ENCODE assay signal across 14 cellular contexts in genomic region chr5:83632874-83633273, GRCh38.
DNase-seq lines count a peak whose midpoint lies in the region; ATAC-seq, FAIRE-seq and TF ChIP-seq lines count a peak whose summit lies in the region.
"Had no signal": no experiment of that assay in that cellular context is flagged by ENCODE, and none has a peak within 500 bp of the region (broad histone marks: within the 10 kb centered on the region; RNA-seq: fewer than 3 reads in every experiment).

No MANE protein-coding gene starts in this region.

- H3K27ac ChIP-seq in GM23248 = no peak overlapping the region
- no peak overlapping the region; a peak in 1 of 4 replicates for H3K27ac ChIP-seq in SK-N-SH (ENCODE audit: low read depth in 2 of 2, low read length in 1 of 2)
- H3K27ac ChIP-seq in osteoblast (ENCODE audit: low read depth, low read length) = no peak overlapping the region
- no peak overlapping the region for H3K27ac ChIP-seq in pancreas
- H3K27ac ChIP-seq: dorsolateral prefrontal cortex had no signal

- FAIRE-seq in pancreas (lab: Jason Lieb, UNC) = no peak
- FAIRE-seq: D721Med had no signal

- intact Hi-C loops in pancreas (cut with DNase I) = no loop called here

- H3K27me3 ChIP-seq in GM23248 (replicated peaks; ENCODE audit: insufficient read depth) (no peaks in the 10 kb centered on the region), SK-N-SH (ENCODE audit: insufficient read depth) (no peaks in the 10 kb centered on the region; the same call in 1 of the 2 replicates), osteoblast (ENCODE audit: insufficient read depth, low read length) (no peaks in the 10 kb centered on the region), pancreas (no peaks in the 10 kb centered on the region)
- H3K27me3 ChIP-seq: dorsolateral prefrontal cortex had no signal

- H3K36me3 ChIP-seq in GM23248 (ENCODE audit: low read depth) (no peaks in the 10 kb centered on the region), SK-N-SH (replicated peaks in 1 of 2; ENCODE audit: control insufficient read depth in 1 of 2, insufficient read depth in 2 of 2, low read length in 1 of 2) (no peaks in the 10 kb centered on the region), osteoblast (ENCODE audit: insufficient read depth, low read length) (no peaks in the 10 kb centered on the region), pancreas (no peaks in the 10 kb centered on the region)

- no peaks in the 10 kb centered on the region for H3K79me2 ChIP-seq in GM23248 (ENCODE audit: insufficient read depth)
- H3K79me2 ChIP-seq in SK-N-SH (ENCODE audit: insufficient read depth) = no peaks in the 10 kb centered on the region
- H3K79me2 ChIP-seq in osteoblast (ENCODE audit: insufficient read depth, low read length) = no peaks in the 10 kb centered on the region

- no peak overlapping the region for H2AFZ ChIP-seq in GM23248
- peak overlapping the region; percentile 7; the same call in 1 of the 2 replicates for H2AFZ ChIP-seq in SK-N-SH (ENCODE audit: low read depth)
- no peak overlapping the region for H2AFZ ChIP-seq in osteoblast (ENCODE audit: low read length)

- H3K9me2 ChIP-seq in GM23248 (ENCODE audit: insufficient read depth) = no peaks in the 10 kb centered on the region
- no peaks in the 10 kb centered on the region for H3K9me2 ChIP-seq in SK-N-SH

- TF ChIP-seq CTCF in SK-N-SH (IDR thresholded peaks at IDR 0.05) (no peak), fibroblast of mammary gland (conservative IDR thresholded peaks at IDR 0.05; ENCODE audit: control insufficient read depth, insufficient read depth, low read depth, low read length) (no peak), osteoblast (IDR thresholded peaks at IDR 0.05; ENCODE audit: extremely low read depth, low read depth, low read length) (no peak), pancreas (IDR thresholded peaks at IDR 0.05) (no peak)

- 0 out of 2 replicates have a peak, but pooled peaks cover 17% of the 10 kb centered on the region for H3F3A ChIP-seq in GM23248 (ENCODE audit: insufficient read depth)
- no peaks in the 10 kb centered on the region for H3F3A ChIP-seq in SK-N-SH (replicated peaks; ENCODE audit: insufficient read depth)

- in situ Hi-C loops in GM23248 (cut with MboI) = no loop called here

- WGBS in GM23248 (ENCODE audit: low coverage in 1 of 2, low lambda C conversion rate in 2 of 2, missing lambda C conversion rate in 2 of 2), 2 experiments = 30 to 31% methylated on average over 4 of the region's 4 CpGs
- WGBS in SK-N-SH (ENCODE audit: low lambda C conversion rate) = 57% methylated on average over 4 of the region's 4 CpGs
- 51 to 58% methylated on average over 4 of the region's 4 CpGs for WGBS in pancreas, 2 donors

- H3K4me2 ChIP-seq in GM23248 (ENCODE audit: unreplicated experiment) (no peak overlapping the region), SK-N-SH (no peak overlapping the region), osteoblast (ENCODE audit: insufficient read depth, low read length) (no peak overlapping the region)

- no peak for ATAC-seq in pancreas
- ATAC-seq: naive thymus-derived CD8-positive, alpha-beta T cell had no signal

- no peak for TF ChIP-seq EP300 in SK-N-SH (IDR thresholded peaks at IDR 0.05; ENCODE audit: borderline replicate concordance in 1 of 2, low read depth in 1 of 2, low read length in 1 of 2)

- H3K4me3 ChIP-seq in GM23248 = no peak overlapping the region
- H3K4me3 ChIP-seq in SK-N-SH (ENCODE audit: low read depth in 2 of 2, low read length in 1 of 2) = no peak overlapping the region
- no peak overlapping the region for H3K4me3 ChIP-seq in fibroblast of mammary gland (ENCODE audit: control insufficient read depth, low read depth, low read length)
- H3K4me3 ChIP-seq in osteoblast (ENCODE audit: insufficient read depth, low read length) = no peak overlapping the region
- no peak overlapping the region for H3K4me3 ChIP-seq in pancreas
- H3K4me3 ChIP-seq: dorsolateral prefrontal cortex had no signal

- H3K9ac ChIP-seq in GM23248 (no peak overlapping the region), SK-N-SH (no peak overlapping the region)

- H4K20me1 ChIP-seq in GM23248 (ENCODE audit: insufficient read depth) = no peaks in the 10 kb centered on the region
- H4K20me1 ChIP-seq in SK-N-SH (ENCODE audit: insufficient read depth) = no peaks in the 10 kb centered on the region
- H4K20me1 ChIP-seq in osteoblast (ENCODE audit: insufficient read depth, low read length) = no peaks in the 10 kb centered on the region

- no peak for TF ChIP-seq RAD21 in SK-N-SH (IDR thresholded peaks at IDR 0.05; ENCODE audit: low read length)

- H3K4me1 ChIP-seq in GM23248 (ENCODE audit: insufficient read depth) (peaks cover 27% of the 10 kb centered on the region), SK-N-SH (ENCODE audit: control insufficient read depth in 1 of 2, insufficient read depth in 2 of 2, low read depth in 1 of 2, low read length in 1 of 2) (no peaks in the 10 kb centered on the region; a peak in 1 of 4 replicates), osteoblast (ENCODE audit: insufficient read depth, low read length) (peaks cover 3% of the 10 kb centered on the region), pancreas (no peaks in the 10 kb centered on the region)

- H3K9me3 ChIP-seq in GM23248 (ENCODE audit: low read depth) (no peaks in the 10 kb centered on the region), SK-N-SH (no peaks in the 10 kb centered on the region), osteoblast (ENCODE audit: low read depth, low read length) (no peaks in the 10 kb centered on the region), pancreas (no peaks in the 10 kb centered on the region)

- CTCF ChIA-PET in SK-N-SH (lab: Yijun Ruan, JAX) = no interaction called here

- POLR2A ChIA-PET in SK-N-SH (lab: Yijun Ruan, JAX) = no interaction called here

- peak; percentile 10 for DNase-seq in GM23248
- DNase-seq in SK-N-SH = no peak
- DNase-seq in fibroblast of mammary gland (ENCODE audit: low read depth) = peak; percentile 58
- peak; percentile 69 for DNase-seq in osteoblast (ENCODE audit: insufficient read length, low spot score, missing footprints)
- no peak for DNase-seq in DMS 273 treated with DMSO at 0.1 percent for 48 hours (lab: John Stamatoyannopoulos, UW)
- DNase-seq in mesenteric fat pad (ENCODE audit: low spot score) = no peak
- no peak for DNase-seq in NCI-H748 treated with DMSO at 0.1 percent for 48 hours (lab: John Stamatoyannopoulos, UW)
- DNase-seq in pancreas = no peak
- DNase-seq: activated CD4-positive, alpha-beta T cell treated with anti-CD3 and anti-CD28 coated beads, Interleukin-2, amount 50 U/mL, for 1 hour; dorsolateral prefrontal cortex; naive thymus-derived CD8-positive, alpha-beta T cell; NCI-H774; stimulated activated CD4-positive, alpha-beta T cell treated with anti-CD3 and anti-CD28 coated beads, Interleukin-15, amount 100 ng/mL, for 24 hours had no signal

TF ChIP-seq in SK-N-SH, 30 proteins besides CTCF, POLR2A, EP300 and RAD21:
- no peak for TF ChIP-seq RFX5 (IDR thresholded peaks at IDR 0.05; ENCODE audit: low read length)

Comparison
In these comparisons a context has a peak if more than half of its experiments do, and no peak if none do; other contexts are left out.
1. DNase-seq: peak in GM23248 (single experiment), fibroblast of mammary gland (single experiment) and osteoblast (single experiment); none in SK-N-SH (single experiment), DMS 273 treated with DMSO at 0.1 percent for 48 hours (single experiment), mesenteric fat pad (single experiment), NCI-H748 treated with DMSO at 0.1 percent for 48 hours (single experiment) and pancreas (0 of 6).